1 cellular context compared by ENCODE assay signal in genomic region chr12:111791507-111791906, GRCh38.
TF ChIP-seq lines count a peak whose summit lies in the region.

No MANE protein-coding gene starts in this region.

TF ChIP-seq in K562, 482 proteins besides CTCF, POLR2A, EP300 and RAD21 (continued from another document):
- TF ChIP-seq NRF1 (conservative IDR thresholded peaks at IDR 0.05 in 1 of 2, IDR thresholded peaks at IDR 0.05 in 1 of 2) = no peak
- TF ChIP-seq CBX1 (IDR thresholded peaks at IDR 0.05; ENCODE audit: low read depth) = no peak
- no peak for TF ChIP-seq HDAC6 (IDR thresholded peaks at IDR 0.05; ENCODE audit: low read depth, low read length)
- TF ChIP-seq GTF2B (IDR thresholded peaks at IDR 0.05; ENCODE audit: extremely low read depth, insufficient read length) = no peak
